Comparison of ENCODE assay signal across 21 cellular contexts in the genomic region with DNA sequence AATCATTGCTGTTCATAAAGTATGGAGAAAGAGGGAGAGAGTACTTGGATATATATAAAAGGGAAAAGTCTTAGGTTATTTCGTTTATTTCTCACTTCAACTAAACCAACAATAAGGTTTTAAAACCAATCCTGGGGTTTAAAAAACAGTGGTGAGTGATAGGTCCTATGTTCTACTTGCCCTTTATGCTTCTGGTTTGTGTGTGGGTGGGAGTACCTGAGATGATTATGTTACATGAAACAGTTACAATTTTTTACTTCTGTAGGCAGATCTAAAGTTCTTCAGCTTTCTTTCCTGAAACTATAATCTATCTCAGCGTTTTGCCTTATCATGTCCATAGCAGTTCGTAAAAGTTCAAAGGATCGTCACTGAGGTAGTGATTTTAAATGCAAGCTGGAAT. TPM values are rescaled to one million over a fixed set of nuclear protein-coding genes. Genes with fewer than 3 reads are reported as not detected.
DNase-seq lines count a peak whose midpoint lies in the region; ATAC-seq and TF ChIP-seq lines count a peak whose summit lies in the region.
"Had no signal": no experiment of that assay in that cellular context is flagged by ENCODE, and none has a peak within 500 bp of the region (broad histone marks: within the 10 kb centered on the region; RNA-seq: fewer than 3 reads in every experiment).

No MANE protein-coding gene starts in this region.

- no peak for DNase-seq in activated CD4-positive, CD25-positive, alpha-beta regulatory T cell (lab: John Stamatoyannopoulos, UW)
- DNase-seq in activated naive CD4-positive, alpha-beta T cell treated with anti-CD3 and anti-CD28 coated beads, Interleukin-2, amount 50 U/mL, for 72 hours (ENCODE audit: low spot score in 2 of 2), result no peak
- no peak for DNase-seq in activated naive CD4-positive, alpha-beta T cell treated with Interleukin-2 at 50 U/mL for 16 hours
- DNase-seq in mesothelial cell of epicardium (ENCODE audit: low spot score in 2 of 2, unreplicated experiment in 2 of 2), result no peak
- DNase-seq in HEK293T (ENCODE audit: extremely low spot score), result no peak
- no peak for DNase-seq in T-cell
- DNase-seq in HUDEP-2 (lab: John Stamatoyannopoulos, UW; ENCODE audit: unreplicated experiment in 76 of 76), result no peak
- DNase-seq: AML-193, COR-L47, DMS 273 treated with DMSO at 0.1 percent for 48 hours, DND-41, Karpas-422, NCI-H1417 treated with DMSO at 0.1 percent for 48 hours, NCI-H1930, NCI-H226, NCI-H524 treated with DMSO at 0.1 percent for 48 hours, SHP77 treated with DMSO at 0.1 percent for 48 hours had no signal

- H3K4me1 Mint-ChIP-seq in mesothelial cell of epicardium (peaks cover 11% of the 10 kb centered on the region), T-cell (peaks cover 19 to 23% (median 21%) of the 10 kb centered on the region in 3 donors)
- H3K4me1 Mint-ChIP-seq: GM23338 had no signal

- CTCF ChIA-PET in HEK293T (lab: Yijun Ruan, JAX), result no interaction called here
- CTCF ChIA-PET in T-cell (lab: Charles Lee), result no interaction called here

- POLR2A ChIA-PET in HEK293T (lab: Yijun Ruan, JAX) (no interaction called here), T-cell (lab: Charles Lee) (interaction anchor here in 1 of 2 donors (0.6 kb wide), 1 partner anchor 131 kb away, joined by 4 read pairs; no protein-coding TSS in a partner anchor)

- TF ChIP-seq CTCF in mesothelial cell of epicardium (IDR thresholded peaks at IDR 0.05; ENCODE audit: unreplicated experiment), result no peak

- H3K27ac Mint-ChIP-seq in activated naive CD4-positive, alpha-beta T cell treated with anti-CD3 and anti-CD28 coated beads, Interleukin-2, amount 50 U/mL, for 72 hours, result peak overlapping the region in 1 of 2 donors; percentile 15
- H3K27ac Mint-ChIP-seq in mesothelial cell of epicardium, result peak overlapping the region; percentile 22
- H3K27ac Mint-ChIP-seq in T-cell, result peak overlapping the region in 1 of 2 donors; percentile 0
- H3K27ac Mint-ChIP-seq: GM23338, IgD-negative memory B cell had no signal

- peak; percentile 53 to 78 for ATAC-seq in activated CD4-positive, CD25-positive, alpha-beta regulatory T cell treated with anti-CD3 and anti-CD28 coated beads, Interleukin-2, amount 50 U/mL, for 24 hours
- peak; percentile 73 to 79 for ATAC-seq in activated naive CD4-positive, alpha-beta T cell treated with anti-CD3 and anti-CD28 coated beads, Interleukin-2, amount 50 U/mL, for 72 hours
- no peak for ATAC-seq in T-cell (replicated peaks in 1 of 4)
- ATAC-seq: GM23338, HCT116 had no signal

- no peak overlapping the region for H3K4me3 Mint-ChIP-seq in mesothelial cell of epicardium
- peak overlapping the region in 1 of 3 donors; percentile 2 for H3K4me3 Mint-ChIP-seq in T-cell
- H3K4me3 Mint-ChIP-seq: GM23338, IgD-negative memory B cell had no signal

- H3K27me3 Mint-ChIP-seq in mesothelial cell of epicardium (ENCODE audit: low read depth), result no peaks in the 10 kb centered on the region
- H3K27me3 Mint-ChIP-seq in T-cell, result no peaks in the 10 kb centered on the region
- H3K27me3 Mint-ChIP-seq: IgD-negative memory B cell had no signal

- H3K36me3 Mint-ChIP-seq in activated naive CD4-positive, alpha-beta T cell treated with anti-CD3 and anti-CD28 coated beads, Interleukin-2, amount 50 U/mL, for 72 hours, result peaks cover 2 to 5% of the 10 kb centered on the region in 2 donors
- peaks cover 43% of the 10 kb centered on the region for H3K36me3 Mint-ChIP-seq in mesothelial cell of epicardium
- H3K36me3 Mint-ChIP-seq in T-cell, result peaks cover 46% of the 10 kb centered on the region

- no peaks in the 10 kb centered on the region for H3K9me3 Mint-ChIP-seq in activated naive CD4-positive, alpha-beta T cell treated with anti-CD3 and anti-CD28 coated beads, Interleukin-2, amount 50 U/mL, for 72 hours
- H3K9me3 Mint-ChIP-seq in mesothelial cell of epicardium, result peaks cover 3% of the 10 kb centered on the region
- H3K9me3 Mint-ChIP-seq in T-cell, result no peaks in the 10 kb centered on the region
- H3K9me3 Mint-ChIP-seq: GM23338, IgD-negative memory B cell had no signal

TF ChIP-seq in HEK293T, 16 proteins besides CTCF, POLR2A, EP300 and RAD21:
- TF ChIP-seq L3MBTL2 (conservative IDR thresholded peaks at IDR 0.05), result no peak
- TF ChIP-seq, protein P1, sequence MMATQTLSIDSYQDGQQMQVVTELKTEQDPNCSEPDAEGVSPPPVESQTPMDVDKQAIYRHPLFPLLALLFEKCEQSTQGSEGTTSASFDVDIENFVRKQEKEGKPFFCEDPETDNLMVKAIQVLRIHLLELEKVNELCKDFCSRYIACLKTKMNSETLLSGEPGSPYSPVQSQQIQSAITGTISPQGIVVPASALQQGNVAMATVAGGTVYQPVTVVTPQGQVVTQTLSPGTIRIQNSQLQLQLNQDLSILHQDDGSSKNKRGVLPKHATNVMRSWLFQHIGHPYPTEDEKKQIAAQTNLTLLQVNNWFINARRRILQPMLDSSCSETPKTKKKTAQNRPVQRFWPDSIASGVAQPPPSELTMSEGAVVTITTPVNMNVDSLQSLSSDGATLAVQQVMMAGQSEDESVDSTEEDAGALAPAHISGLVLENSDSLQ (IDR thresholded peaks at IDR 0.05), result no peak
- no peak for TF ChIP-seq SUZ12 (IDR thresholded peaks at IDR 0.05)
- TF ChIP-seq HDGF (IDR thresholded peaks at IDR 0.05; ENCODE audit: borderline replicate concordance), result no peak
- no peak for TF ChIP-seq SP1 (IDR thresholded peaks at IDR 0.05)
- TF ChIP-seq ZNF384 (IDR thresholded peaks at IDR 0.05), result no peak
- TF ChIP-seq FOXK2 (IDR thresholded peaks at IDR 0.05), result no peak
- no peak for TF ChIP-seq FOXA1 (IDR thresholded peaks at IDR 0.05)
- TF ChIP-seq NFRKB (IDR thresholded peaks at IDR 0.05), result no peak
- no peak for TF ChIP-seq BHLHE40 (IDR thresholded peaks at IDR 0.05; ENCODE audit: borderline replicate concordance)
- TF ChIP-seq LEF1 (IDR thresholded peaks at IDR 0.05; ENCODE audit: borderline replicate concordance), result no peak
- TF ChIP-seq TARDBP (IDR thresholded peaks at IDR 0.05), result no peak
- no peak for TF ChIP-seq FOXM1 (IDR thresholded peaks at IDR 0.05; ENCODE audit: borderline replicate concordance)
- TF ChIP-seq ELF4 (IDR thresholded peaks at IDR 0.05), result no peak
- TF ChIP-seq CTBP1 (IDR thresholded peaks at IDR 0.05; ENCODE audit: borderline replicate concordance), result no peak
- TF ChIP-seq ARNT (IDR thresholded peaks at IDR 0.05), result no peak
TF ChIP-seq in HEK293T: peak in this region for 0.

RNA-seq across cellular contexts. Expression of gene STX17, which starts 49.2 kb away (rescaled TPM):
- 10 to 100 TPM; 27.9 to 31.4 TPM for total RNA-seq in activated naive CD4-positive, alpha-beta T cell treated with anti-CD3 and anti-CD28 coated beads, Interleukin-2, amount 50 U/mL, for 72 hours
- total RNA-seq in mesothelial cell of epicardium (49.8 to 52.3 TPM (median 52.3 TPM) in 3 replicates), T-cell (10 to 100 TPM; 33.5 to 47.5 (median 35.9) TPM)

Comparison
In these comparisons a context has a peak if more than half of its experiments do, and no peak if none do; other contexts are left out.
1. ATAC-seq: peak in activated CD4-positive, CD25-positive, alpha-beta regulatory T cell treated with anti-CD3 and anti-CD28 coated beads, Interleukin-2, amount 50 U/mL, for 24 hours (2 of 2) and activated naive CD4-positive, alpha-beta T cell treated with anti-CD3 and anti-CD28 coated beads, Interleukin-2, amount 50 U/mL, for 72 hours (2 of 2); none in T-cell (0 of 4).